In the genomic region with DNA sequence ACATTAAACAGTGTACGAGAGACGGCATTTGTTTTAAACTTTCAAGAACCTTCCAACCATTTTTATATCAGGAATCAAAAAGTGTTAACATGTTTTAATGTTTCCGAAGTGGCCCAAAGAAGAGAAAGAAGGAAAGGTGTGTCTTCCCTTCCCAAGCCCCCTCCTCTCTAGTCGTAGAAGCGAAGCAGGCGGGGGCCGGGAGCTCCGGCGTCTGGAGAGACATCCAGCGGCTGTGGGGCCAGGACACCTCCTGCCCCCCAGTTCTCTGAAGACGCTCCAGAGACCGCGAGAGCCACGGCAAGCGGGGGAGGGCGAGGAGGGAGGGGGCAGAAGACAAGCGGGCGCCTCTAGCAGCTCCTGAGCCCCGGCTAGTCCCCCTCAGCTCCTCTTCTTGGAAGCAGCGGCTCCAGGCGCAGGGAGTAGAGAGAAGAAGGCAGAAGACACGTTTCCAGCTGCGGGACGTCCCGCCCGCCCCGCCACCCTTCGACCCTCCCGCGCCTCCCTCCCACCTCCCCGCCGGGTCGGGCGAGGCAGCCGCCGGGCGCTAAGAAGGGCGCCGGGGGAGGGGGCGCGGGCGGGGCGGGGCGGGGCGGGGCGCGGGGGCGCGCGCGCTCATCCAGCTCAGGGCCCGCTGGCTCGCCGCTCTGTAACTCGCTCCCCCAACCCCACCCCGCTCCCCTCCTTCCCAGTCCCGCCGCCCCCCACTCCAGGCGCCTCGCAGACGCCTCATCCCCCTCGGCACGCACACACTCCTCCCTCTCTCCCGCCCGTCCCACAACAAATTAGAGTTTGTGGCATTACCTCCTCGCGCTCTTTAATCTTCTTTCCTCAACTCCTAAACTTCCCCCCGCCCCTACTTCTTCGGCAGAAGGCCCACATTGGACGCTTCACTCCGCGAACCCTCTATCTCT, we compare ENCODE assay signal across 7 cellular contexts. TPM values are rescaled to one million over a fixed set of nuclear protein-coding genes. Genes with fewer than 3 reads are reported as not detected.
A peak's percentile ranks its signal among the peaks of the same experiment; 100 is the strongest.
DNase-seq lines count a peak whose midpoint lies in the region; ATAC-seq and TF ChIP-seq lines count a peak whose summit lies in the region.

A gene (minus strand): TSS at position 871 of the 911 bp plus-strand sequence.

- peak within 1 kb of the TSS; percentile 89 for H3K4me3 ChIP-seq in kidney epithelial cell (ENCODE audit: low read depth, low read length)

- H3K36me3 ChIP-seq in kidney epithelial cell (ENCODE audit: control insufficient read depth, insufficient read depth, low read length), result no peaks in the 10 kb centered on the region

- H3K9me3 Mint-ChIP-seq in central memory CD8-positive, alpha-beta T cell, result no peaks in the 10 kb centered on the region

- H3K36me3 Mint-ChIP-seq in central memory CD8-positive, alpha-beta T cell (ENCODE audit: insufficient read depth), result peaks cover 19% of the 10 kb centered on the region

- TF ChIP-seq CTCF in kidney epithelial cell (IDR thresholded peaks at IDR 0.05; ENCODE audit: insufficient read depth, low read length, poor library complexity, severe bottlenecking), result no peak

- no peaks in the 10 kb centered on the region for H3K27me3 Mint-ChIP-seq in central memory CD8-positive, alpha-beta T cell

- DNase-seq in NCI-H2107 treated with DMSO at 0.1 percent for 48 hours (lab: John Stamatoyannopoulos, UW; ENCODE audit: unreplicated experiment) (peak; percentile 28), kidney epithelial cell (ENCODE audit: low read depth) (no peak)
- DNase-seq in central memory CD8-positive, alpha-beta T cell (ENCODE audit: low spot score in 2 of 2), result peak; percentile 60 to 77
- DNase-seq in stimulated activated CD4-positive, alpha-beta T cell treated with anti-CD3 and anti-CD28 coated beads, Interleukin-1b, Interleukin-23, amount 100 ng/mL, for 24 hours (ENCODE audit: low read depth in 4 of 4, low spot score in 1 of 4), result peak; percentile 30 to 60 (median 42)

- no peaks in the 10 kb centered on the region for H3K27me3 ChIP-seq in kidney epithelial cell (ENCODE audit: control insufficient read depth, insufficient read depth, low read length)

- peak within 1 kb of the TSS; percentile 96 for H3K27ac Mint-ChIP-seq in central memory CD8-positive, alpha-beta T cell (ENCODE audit: low read depth)

- H3K4me1 Mint-ChIP-seq in central memory CD8-positive, alpha-beta T cell, result peaks cover 22% of the 10 kb centered on the region

- ATAC-seq in GM18502 (IDR thresholded peaks at IDR 0.05; ENCODE audit: poor library complexity, unreplicated experiment) (peak; percentile 37), HG02840 (IDR thresholded peaks at IDR 0.05; ENCODE audit: low FRiP score, unreplicated experiment) (peak; percentile 30)
- peak; percentile 11 to 16 for ATAC-seq in activated CD4-positive, CD25-positive, alpha-beta regulatory T cell treated with anti-CD3 and anti-CD28 coated beads, Interleukin-2, amount 50 U/mL, for 24 hours
- ATAC-seq in central memory CD8-positive, alpha-beta T cell (replicated peaks; ENCODE audit: extremely low read depth, poor library complexity, severe bottlenecking), result peak; percentile 16

- H3K4me3 Mint-ChIP-seq in central memory CD8-positive, alpha-beta T cell, result peak within 1 kb of the TSS; percentile 86

RNA-seq across cellular contexts. Expression of the gene that starts here (rescaled TPM):
- 32.5 and 34.9 TPM in 2 replicates for total RNA-seq in kidney epithelial cell
